Comparison of ENCODE assay signal across 26 cellular contexts in the genomic region with DNA sequence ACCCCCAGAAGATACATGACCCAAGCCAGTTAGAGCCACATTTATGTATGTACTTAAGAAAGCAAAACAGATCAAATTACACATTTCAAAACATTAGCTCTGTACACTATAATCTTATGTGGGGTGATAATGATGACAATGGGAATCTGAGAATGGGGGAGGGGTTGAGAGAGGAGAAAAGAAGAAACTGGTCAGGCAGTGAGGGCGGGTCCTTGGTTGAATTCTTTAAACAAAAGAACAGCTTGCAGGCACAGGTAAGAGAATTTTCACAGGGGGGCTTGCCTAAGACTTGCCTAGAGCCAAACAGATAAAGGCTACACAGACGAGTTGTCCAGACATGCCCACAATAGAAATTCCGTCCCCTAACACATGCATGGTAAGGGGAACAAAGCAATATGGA.
"Had no signal": no experiment of that assay in that cellular context is flagged by ENCODE, and none has a peak within 500 bp of the region (broad histone marks: within the 10 kb centered on the region; RNA-seq: fewer than 3 reads in every experiment).

No MANE protein-coding gene starts in this region.

- DNase-seq: activated CD4-positive, alpha-beta T cell treated with anti-CD3 and anti-CD28 coated beads for 1 hour; activated CD4-positive, alpha-beta T cell treated with anti-CD3 and anti-CD28 coated beads, Interleukin-2, amount 50 U/mL, for 4 hours; activated CD8-positive, alpha-beta memory T cell treated with anti-CD3 and anti-CD28 coated beads for 24 hours; activated CD8-positive, alpha-beta memory T cell treated with anti-CD3 and anti-CD28 coated beads, Interleukin-2, amount 50 U/mL, for 4 hours; activated naive CD4-positive, alpha-beta T cell; activated T-cell treated with anti-CD3 and anti-CD28 coated beads, Interleukin-2, amount 50 U/mL, for 24 hours; adrenal gland; brain microvascular endothelial cell; effector memory CD4-positive, alpha-beta T cell; gastrocnemius medialis; hypothalamus; ovary; stimulated activated CD4-positive, alpha-beta T cell treated with anti-CD3 and anti-CD28 coated beads, Interleukin-4, amount 100 ng/mL, for 4 hours; stimulated activated naive CD8-positive, alpha-beta T cell treated with anti-CD3 and anti-CD28 coated beads, Interleukin-15, Interleukin-2, amounts not matched to agents 100 U/mL and 50 U/mL, for 24 hours; thyroid gland had no signal

- H3K9me3 ChIP-seq: adrenal gland, ascending aorta, gastrocnemius medialis, neutrophil, ovary, prostate gland, thyroid gland had no signal

- H3K4me1 ChIP-seq: adrenal gland, ascending aorta, gastrocnemius medialis, prostate gland, thyroid gland had no signal

- FAIRE-seq: colon, islet of Langerhans, urothelium cell line had no signal

- H3K9me3 Mint-ChIP-seq: activated T-cell treated with anti-CD3 and anti-CD28 coated beads, Interleukin-2, amount 50 U/mL, for 24 hours; activated T-helper 17 cell treated with anti-CD3 and anti-CD28 coated beads, Interleukin-2, amount 50 U/mL, for 72 hours had no signal

- H3K36me3 Mint-ChIP-seq: activated naive CD8-positive, alpha-beta T cell; memory B cell had no signal

- H3K27ac Mint-ChIP-seq: activated naive CD8-positive, alpha-beta T cell; activated T-cell treated with anti-CD3 and anti-CD28 coated beads, Interleukin-2, amount 50 U/mL, for 24 hours; activated T-helper 17 cell treated with anti-CD3 and anti-CD28 coated beads, Interleukin-2, amount 50 U/mL, for 72 hours; memory B cell; nephron had no signal

- H3K4me3 ChIP-seq: adrenal gland, ascending aorta, gastrocnemius medialis, ovary, prostate gland, thyroid gland had no signal

- H3K4me1 Mint-ChIP-seq: activated T-helper 17 cell treated with anti-CD3 and anti-CD28 coated beads, Interleukin-2, amount 50 U/mL, for 72 hours; central memory CD8-positive, alpha-beta T cell; memory B cell had no signal

- H3K27ac ChIP-seq: adrenal gland, ascending aorta, brain microvascular endothelial cell, gastrocnemius medialis, neutrophil, ovary, prostate gland, thyroid gland had no signal

- H3K36me3 ChIP-seq: adrenal gland, ascending aorta, brain microvascular endothelial cell, gastrocnemius medialis, neutrophil, ovary, prostate gland, thyroid gland had no signal

- H3K4me3 Mint-ChIP-seq: activated naive CD8-positive, alpha-beta T cell; activated T-cell treated with anti-CD3 and anti-CD28 coated beads, Interleukin-2, amount 50 U/mL, for 24 hours; activated T-helper 17 cell treated with anti-CD3 and anti-CD28 coated beads, Interleukin-2, amount 50 U/mL, for 72 hours; central memory CD8-positive, alpha-beta T cell; memory B cell; nephron had no signal

- H3K27me3 ChIP-seq: adrenal gland, ascending aorta, brain microvascular endothelial cell, gastrocnemius medialis, neutrophil, ovary, thyroid gland had no signal
